ENCODE assay signal across 8 cellular contexts in the genomic region with DNA sequence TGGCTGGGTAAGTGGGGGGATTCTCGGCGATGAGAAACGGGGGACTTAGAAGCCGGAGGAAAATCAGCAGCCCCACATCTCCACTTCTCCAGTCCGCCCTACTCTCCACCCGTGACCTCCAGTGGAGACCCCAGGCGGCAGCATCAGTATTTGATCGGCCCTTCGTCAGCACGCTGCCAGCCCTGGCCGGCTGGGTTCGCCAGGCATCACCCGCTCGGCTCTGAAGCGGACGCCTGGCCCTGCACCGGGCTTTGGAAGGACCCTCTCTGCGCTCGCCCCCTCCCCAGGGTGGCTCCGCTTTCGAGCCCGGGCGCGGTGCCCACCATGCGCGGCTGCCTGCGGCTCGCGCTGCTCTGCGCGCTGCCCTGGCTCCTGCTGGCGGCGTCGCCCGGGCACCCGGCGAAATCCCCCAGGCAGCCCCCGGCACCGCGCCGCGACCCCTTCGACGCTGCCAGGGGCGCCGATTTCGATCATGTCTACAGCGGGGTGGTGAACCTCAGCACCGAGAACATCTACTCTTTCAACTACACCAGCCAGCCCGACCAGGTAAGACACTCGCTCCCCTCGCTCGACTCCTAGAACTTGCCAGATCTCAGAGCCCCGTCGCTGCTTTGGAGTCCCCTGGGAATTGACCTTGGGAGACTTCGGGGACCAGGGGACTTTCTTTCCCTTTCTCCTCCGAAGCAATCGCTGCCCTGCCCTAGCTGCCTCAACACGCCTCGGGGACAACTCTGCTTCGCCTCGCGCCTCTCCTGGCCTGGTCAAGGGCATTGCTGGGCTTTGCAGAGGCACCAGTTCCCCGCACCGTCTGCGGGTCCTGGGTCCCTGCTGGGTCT. TPM values are rescaled to one million over a fixed set of nuclear protein-coding genes. Genes with fewer than 3 reads are reported as not detected.
DNase-seq lines count a peak whose midpoint lies in the region; ATAC-seq and TF ChIP-seq lines count a peak whose summit lies in the region.

No MANE protein-coding gene starts in this region.

- H3K4me3 ChIP-seq in BLaER1 treated with 17β-estradiol and CSF1 and Interleukin-3, amounts not matched to agents 10 nM and 100 nM: peak overlapping the region; percentile 61 to 76 (median 68)
- peak overlapping the region; percentile 37 for H3K4me3 ChIP-seq in ectodermal cell (ENCODE audit: insufficient read depth, low read depth, low read length)
- H3K4me3 ChIP-seq in mucosa of descending colon: peak overlapping the region; percentile 76
- peak overlapping the region; percentile 79 to 81 for H3K4me3 ChIP-seq in stomach smooth muscle (ENCODE audit: low read length in 2 of 2)

- peak; percentile 35 for ATAC-seq in GM19351 (IDR thresholded peaks at IDR 0.05; ENCODE audit: unreplicated experiment)
- ATAC-seq in HG03521 (IDR thresholded peaks at IDR 0.05; ENCODE audit: unreplicated experiment): peak; percentile 38
- peak; percentile 56 for ATAC-seq in mucosa of descending colon

- WGBS in ectodermal cell, 2 experiments: 1% methylated on average over 66 of the region's 66 CpGs

- H4K20me1 ChIP-seq in BLaER1 treated with 17β-estradiol and CSF1 and Interleukin-3, amounts not matched to agents 10 nM and 100 nM: no peaks in the 10 kb centered on the region

- intact Hi-C loops in mucosa of descending colon (cut with DNase I, micrococcal nuclease): no loop called here

- no peak for TF ChIP-seq CTCF in mucosa of descending colon (IDR thresholded peaks at IDR 0.05)

- 0 out of 22 replicates have a peak overlapping the region, but pooled peaks of 1 of the 11 experiments have one; percentile 17 for H3K27ac ChIP-seq in BLaER1 treated with 17β-estradiol and CSF1 and Interleukin-3, amounts not matched to agents 10 nM and 100 nM
- H3K27ac ChIP-seq in ectodermal cell (ENCODE audit: insufficient read depth, low read depth, low read length, poor library complexity, severe bottlenecking): no peak overlapping the region
- H3K27ac ChIP-seq in stomach smooth muscle (ENCODE audit: low read length): no peak overlapping the region

- H3K4me2 ChIP-seq in BLaER1 treated with 17β-estradiol and CSF1 and Interleukin-3, amounts not matched to agents 10 nM and 100 nM: peak overlapping the region; percentile 95 to 100 (median 99)

- no peaks in the 10 kb centered on the region for H3K36me3 ChIP-seq in BLaER1 treated with 17β-estradiol and CSF1 and Interleukin-3, amounts not matched to agents 10 nM and 100 nM
- H3K36me3 ChIP-seq in ectodermal cell (ENCODE audit: control insufficient read depth, insufficient read depth, low read length) (no peaks in the 10 kb centered on the region), mucosa of descending colon (ENCODE audit: low read depth) (no peaks in the 10 kb centered on the region), stomach smooth muscle (ENCODE audit: control insufficient read depth in 2 of 2, insufficient read depth in 2 of 2, low read length in 2 of 2) (no peaks in the 10 kb centered on the region)

- DNase-seq in activated CD4-positive, alpha-beta T cell treated with anti-CD3 and anti-CD28 coated beads for 48 hours: peak; percentile 56
- DNase-seq in mucosa of descending colon: peak; percentile 48 to 69 (median 65)
- DNase-seq in SW480 (ENCODE audit: low spot score): no peak

- peaks cover 15 to 30% (median 21%) of the 10 kb centered on the region in 11 experiments for H3K27me3 ChIP-seq in BLaER1 treated with 17β-estradiol and CSF1 and Interleukin-3, amounts not matched to agents 10 nM and 100 nM
- peaks cover 86% of the 10 kb centered on the region for H3K27me3 ChIP-seq in ectodermal cell (ENCODE audit: control insufficient read depth, insufficient read depth, low read length, poor library complexity, severe bottlenecking)
- H3K27me3 ChIP-seq in stomach smooth muscle (ENCODE audit: control insufficient read depth in 1 of 2, insufficient read depth in 2 of 2, low read length in 2 of 2): peaks cover 20 to 26% of the 10 kb centered on the region in 2 donors

- H3K9ac ChIP-seq in BLaER1 treated with 17β-estradiol and CSF1 and Interleukin-3, amounts not matched to agents 10 nM and 100 nM: peak overlapping the region; percentile 46 to 77 (median 66)
- H3K9ac ChIP-seq in stomach smooth muscle (ENCODE audit: low read length in 2 of 2): peak overlapping the region; percentile 52 to 58

- H3K9me3 ChIP-seq in BLaER1 treated with 17β-estradiol and CSF1 and Interleukin-3, amounts not matched to agents 10 nM and 100 nM (replicated peaks in 1 of 11): no peaks in the 10 kb centered on the region
- no peaks in the 10 kb centered on the region for H3K9me3 ChIP-seq in ectodermal cell (ENCODE audit: control insufficient read depth, low read length)
- H3K9me3 ChIP-seq in mucosa of descending colon: no peaks in the 10 kb centered on the region
- no peaks in the 10 kb centered on the region for H3K9me3 ChIP-seq in stomach smooth muscle (ENCODE audit: control insufficient read depth in 2 of 2, low read length in 2 of 2)

- H3K4me1 ChIP-seq in BLaER1 treated with 17β-estradiol and CSF1 and Interleukin-3, amounts not matched to agents 10 nM and 100 nM: peaks cover 13 to 29% (median 25%) of the 10 kb centered on the region in 10 experiments
- H3K4me1 ChIP-seq in ectodermal cell (ENCODE audit: control insufficient read depth, insufficient read depth, low read length) (peaks cover 3% of the 10 kb centered on the region), mucosa of descending colon (ENCODE audit: low read depth) (peaks cover 29% of the 10 kb centered on the region), stomach smooth muscle (ENCODE audit: control insufficient read depth, insufficient read depth, low read length) (peaks cover 9% of the 10 kb centered on the region)

RNA-seq across cellular contexts. Expression of gene SIDT1, which starts 0.6 kb away (rescaled TPM):
- polyA plus RNA-seq in ectodermal cell (2013, experiment 1 of 4): not detected
- polyA plus RNA-seq in ectodermal cell (2013, experiment 2 of 4): 0.04 TPM
- polyA plus RNA-seq in ectodermal cell (2013, experiment 3 of 4): 0.32 TPM
- 0.04 TPM for polyA plus RNA-seq in ectodermal cell (2013, experiment 4 of 4)
- total RNA-seq in mucosa of descending colon: 10 to 100 TPM; 22.4 to 61.2 (median 37.0) TPM

RNA-seq across cellular contexts. Expression of gene SPICE1, which starts 18.0 kb away (rescaled TPM):
- 23.9 TPM for polyA plus RNA-seq in ectodermal cell (2013, experiment 1 of 4)
- 24.5 TPM for polyA plus RNA-seq in ectodermal cell (2013, experiment 2 of 4)
- 19.1 TPM for polyA plus RNA-seq in ectodermal cell (2013, experiment 3 of 4)
- polyA plus RNA-seq in ectodermal cell (2013, experiment 4 of 4): 16.5 TPM
- total RNA-seq in mucosa of descending colon: 10 to 100 TPM; 18.7 to 29.6 (median 27.5) TPM
